In the genomic region with DNA sequence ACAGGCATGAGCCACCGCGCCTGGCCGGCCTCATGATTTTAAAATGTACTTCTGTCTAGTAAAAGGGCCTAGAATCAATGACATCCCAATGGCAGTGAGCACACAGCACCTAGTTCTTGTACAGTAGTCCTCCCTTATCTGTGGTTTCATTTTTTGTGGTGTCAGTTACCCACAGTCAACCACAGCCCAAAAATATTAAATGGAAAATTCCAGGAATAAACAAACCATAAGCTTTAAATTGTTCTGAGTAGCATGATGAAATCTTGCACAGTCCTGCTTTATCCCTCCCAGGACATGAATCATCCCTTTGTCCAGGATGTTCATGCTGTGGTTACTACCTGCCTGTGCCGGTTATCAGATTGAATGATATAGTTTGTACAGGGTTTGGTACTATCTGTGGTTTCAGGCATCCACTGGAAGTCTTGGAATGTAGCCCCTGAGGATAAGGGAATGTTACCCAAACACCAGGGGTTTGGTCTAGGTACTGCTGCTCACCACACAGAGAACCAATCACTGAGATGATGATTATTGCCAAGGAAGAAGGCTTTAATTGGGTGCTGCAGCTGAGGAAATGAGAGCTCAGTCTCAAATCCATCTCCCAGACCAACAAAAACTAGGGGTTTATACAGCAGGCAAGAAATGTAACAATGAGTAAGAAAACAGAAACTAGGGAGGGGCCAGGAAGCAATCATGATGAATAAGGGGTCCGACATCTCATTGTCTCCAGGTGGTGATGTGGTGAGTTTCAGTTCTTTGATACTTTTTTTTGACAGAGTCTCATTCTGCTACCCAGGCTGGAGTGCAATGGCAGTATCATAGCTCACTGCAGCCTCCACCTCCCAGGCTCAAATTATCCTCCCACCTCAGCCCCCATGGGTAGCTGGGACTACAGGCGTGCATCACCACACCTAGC, we compare ENCODE assay signal across 9 cellular contexts. TPM values are rescaled to one million over a fixed set of nuclear protein-coding genes. Genes with fewer than 3 reads are reported as not detected.
DNase-seq lines count a peak whose midpoint lies in the region; ATAC-seq lines count a peak whose summit lies in the region.
"Had no signal": no experiment of that assay in that cellular context is flagged by ENCODE, and none has a peak within 500 bp of the region (broad histone marks: within the 10 kb centered on the region; RNA-seq: fewer than 3 reads in every experiment).

No MANE protein-coding gene starts in this region.

- intact Hi-C loops in activated CD4-positive, alpha-beta T cell treated with anti-CD3 and anti-CD28 coated beads, Interleukin-2, amount 10 ng/mL, durations not matched to agents 24 days and 14 days (cut with micrococcal nuclease): no loop called here

- no peak overlapping the region for H3K4me3 Mint-ChIP-seq in activated CD4-positive, alpha-beta T cell treated with anti-CD3 and anti-CD28 coated beads, Interleukin-2, amount 10 ng/mL, durations not matched to agents 24 days and 14 days
- H3K4me3 Mint-ChIP-seq in stimulated activated naive B cell treated with anti-CD40 and anti-IgM and Interleukin-4, amounts not matched to agents 10 μg/mL and 1 μg/mL and 100 μg/mL, for 72 hours: no peak overlapping the region

- no peaks in the 10 kb centered on the region for H3K27me3 ChIP-seq in SJCRH30

- H3K27ac ChIP-seq in SJCRH30: no peak overlapping the region
- H3K27ac ChIP-seq: C4-2B had no signal

- no peaks in the 10 kb centered on the region for H3K9me3 ChIP-seq in SJCRH30 (replicated peaks)

- H3K36me3 ChIP-seq in SJCRH30: no peaks in the 10 kb centered on the region

- H3K27ac Mint-ChIP-seq in activated CD4-positive, alpha-beta T cell treated with anti-CD3 and anti-CD28 coated beads, Interleukin-2, amount 10 ng/mL, durations not matched to agents 24 days and 14 days: peak overlapping the region; percentile 74
- no peak overlapping the region for H3K27ac Mint-ChIP-seq in stimulated activated naive B cell treated with anti-CD40 and anti-IgM and Interleukin-4, amounts not matched to agents 10 μg/mL and 1 μg/mL and 100 μg/mL, for 72 hours

- no peaks in the 10 kb centered on the region for H3K27me3 Mint-ChIP-seq in activated CD4-positive, alpha-beta T cell treated with anti-CD3 and anti-CD28 coated beads, Interleukin-2, amount 10 ng/mL, durations not matched to agents 24 days and 14 days
- H3K27me3 Mint-ChIP-seq in stimulated activated naive B cell treated with anti-CD40 and anti-IgM and Interleukin-4, amounts not matched to agents 10 μg/mL and 1 μg/mL and 100 μg/mL, for 72 hours: no peaks in the 10 kb centered on the region

- peak; percentile 60 for DNase-seq in activated CD4-positive, alpha-beta T cell treated with anti-CD3 and anti-CD28 coated beads, Interleukin-2, amount 10 ng/mL, durations not matched to agents 24 days and 14 days
- no peak for DNase-seq in activated CD4-positive, alpha-beta T cell treated with anti-CD3 and anti-CD28 coated beads for 4 hours
- DNase-seq in SJCRH30 (peak; percentile 7 to 38), dermis microvascular lymphatic vessel endothelial cell (ENCODE audit: low read depth in 2 of 2) (peak; percentile 28 to 83), midbrain (lab: John Stamatoyannopoulos, UW) (no peak), NCI-H1930 (lab: John Stamatoyannopoulos, UW) (no peak)
- DNase-seq in stimulated activated naive B cell treated with anti-CD40 and anti-IgM and Interleukin-4, amounts not matched to agents 10 μg/mL and 1 μg/mL and 100 μg/mL, for 72 hours: no peak

- H3K4me1 ChIP-seq in SJCRH30: no peaks in the 10 kb centered on the region

- peaks cover 1% of the 10 kb centered on the region for H3K36me3 Mint-ChIP-seq in activated CD4-positive, alpha-beta T cell treated with anti-CD3 and anti-CD28 coated beads, Interleukin-2, amount 10 ng/mL, durations not matched to agents 24 days and 14 days (ENCODE audit: low read depth)
- no peaks in the 10 kb centered on the region for H3K36me3 Mint-ChIP-seq in stimulated activated naive B cell treated with anti-CD40 and anti-IgM and Interleukin-4, amounts not matched to agents 10 μg/mL and 1 μg/mL and 100 μg/mL, for 72 hours

- peaks cover 8% of the 10 kb centered on the region for H3K4me1 Mint-ChIP-seq in activated CD4-positive, alpha-beta T cell treated with anti-CD3 and anti-CD28 coated beads, Interleukin-2, amount 10 ng/mL, durations not matched to agents 24 days and 14 days
- H3K4me1 Mint-ChIP-seq in stimulated activated naive B cell treated with anti-CD40 and anti-IgM and Interleukin-4, amounts not matched to agents 10 μg/mL and 1 μg/mL and 100 μg/mL, for 72 hours: peaks cover 12 to 14% of the 10 kb centered on the region in 2 donors

- peak; percentile 75 to 82 for ATAC-seq in stimulated activated naive B cell treated with anti-CD40 and anti-IgM and Interleukin-4, amounts not matched to agents 10 μg/mL and 1 μg/mL and 100 μg/mL, for 72 hours (replicated peaks)
- no peak for ATAC-seq in HG03039 (IDR thresholded peaks at IDR 0.05; ENCODE audit: unreplicated experiment)

- H3K4me3 ChIP-seq in SJCRH30: no peak overlapping the region

- no peaks in the 10 kb centered on the region for H3K9me3 Mint-ChIP-seq in activated CD4-positive, alpha-beta T cell treated with anti-CD3 and anti-CD28 coated beads, Interleukin-2, amount 10 ng/mL, durations not matched to agents 24 days and 14 days
- no peaks in the 10 kb centered on the region for H3K9me3 Mint-ChIP-seq in stimulated activated naive B cell treated with anti-CD40 and anti-IgM and Interleukin-4, amounts not matched to agents 10 μg/mL and 1 μg/mL and 100 μg/mL, for 72 hours

RNA-seq across cellular contexts. Expression of a gene that starts 16.1 kb away (rescaled TPM):
- 14.0 and 15.2 TPM in 2 replicates for total RNA-seq in activated CD4-positive, alpha-beta T cell treated with anti-CD3 and anti-CD28 coated beads, Interleukin-2, amount 10 ng/mL, durations not matched to agents 24 days and 14 days
- total RNA-seq in SJCRH30 (2014; rRNA removed; shearing (Covaris generic)): 48.0 and 55.7 TPM in 2 replicates
- total RNA-seq in dermis microvascular lymphatic vessel endothelial cell: 90.6 and 148 TPM in 2 replicates

Comparison
In these comparisons a context has a peak if more than half of its experiments do, and no peak if none do; other contexts are left out.
1. DNase-seq: peak in activated CD4-positive, alpha-beta T cell treated with anti-CD3 and anti-CD28 coated beads, Interleukin-2, amount 10 ng/mL, durations not matched to agents 24 days and 14 days (single experiment), SJCRH30 (2 of 2) and dermis microvascular lymphatic vessel endothelial cell (2 of 2); none in activated CD4-positive, alpha-beta T cell treated with anti-CD3 and anti-CD28 coated beads for 4 hours (0 of 2), stimulated activated naive B cell treated with anti-CD40 and anti-IgM and Interleukin-4, amounts not matched to agents 10 μg/mL and 1 μg/mL and 100 μg/mL, for 72 hours (single experiment), midbrain (single experiment) and NCI-H1930 (0 of 2).